15 cellular contexts compared by ENCODE assay signal in the genomic region with DNA sequence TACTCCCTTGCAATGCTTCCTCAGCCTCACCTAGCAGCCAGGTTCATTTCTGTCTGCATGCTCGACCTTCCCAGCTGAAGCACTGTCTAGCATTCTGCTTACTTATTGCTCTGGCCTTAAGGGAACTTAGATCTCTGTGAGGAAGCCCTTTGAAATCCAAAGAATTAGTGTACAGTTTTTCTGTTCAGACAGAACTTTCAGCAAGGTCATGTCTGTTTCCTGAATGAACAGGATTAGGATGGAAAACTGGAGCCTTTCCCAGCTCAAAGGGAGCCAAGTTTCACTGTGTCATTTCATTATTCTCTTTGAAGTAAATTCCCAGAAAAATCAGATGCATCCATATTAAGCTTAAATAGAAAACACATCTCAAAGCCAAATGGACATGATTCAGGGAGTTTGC.
DNase-seq lines count a peak whose midpoint lies in the region; ATAC-seq and TF ChIP-seq lines count a peak whose summit lies in the region.
"Had no signal": no experiment of that assay in that cellular context is flagged by ENCODE, and none has a peak within 500 bp of the region (broad histone marks: within the 10 kb centered on the region; RNA-seq: fewer than 3 reads in every experiment).

No MANE protein-coding gene starts in this region.

- TF ChIP-seq CTCF in GM23338 (conservative IDR thresholded peaks at IDR 0.05; ENCODE audit: low read depth in 2 of 2): no peak

- H3K9ac ChIP-seq in rectal smooth muscle tissue (ENCODE audit: low read length) (no peak overlapping the region), Karpas-422 (ENCODE audit: low read length) (no peak overlapping the region)

- H3K4me3 ChIP-seq in GM23338: no peak overlapping the region
- no peak overlapping the region for H3K4me3 ChIP-seq in rectal smooth muscle tissue (ENCODE audit: low read length)
- H3K4me3 ChIP-seq in Karpas-422 (ENCODE audit: low read length): no peak overlapping the region
- H3K4me3 ChIP-seq: stomach had no signal

- H3K4me1 ChIP-seq in GM23338 (ENCODE audit: insufficient read depth): peaks cover 4% of the 10 kb centered on the region; the same call in 1 of the 2 replicates
- H3K4me1 ChIP-seq in rectal smooth muscle tissue (ENCODE audit: control insufficient read depth, insufficient read depth, low read length): peaks cover 20% of the 10 kb centered on the region
- H3K4me1 ChIP-seq in Karpas-422 (ENCODE audit: low read length): no peaks in the 10 kb centered on the region

- H3K79me2 ChIP-seq in GM23338 (replicated peaks; ENCODE audit: insufficient read depth) (no peaks in the 10 kb centered on the region), Karpas-422 (ENCODE audit: low read length) (no peaks in the 10 kb centered on the region)

- no peak overlapping the region for H3K27ac ChIP-seq in GM23338 (ENCODE audit: low read depth)
- H3K27ac ChIP-seq in rectal smooth muscle tissue (ENCODE audit: low read depth, low read length): peak overlapping the region; percentile 29
- H3K27ac ChIP-seq in Karpas-422 (ENCODE audit: low read length): no peak overlapping the region
- H3K27ac ChIP-seq: C4-2B, stomach had no signal

- no peaks in the 10 kb centered on the region for H3K9me3 ChIP-seq in Karpas-422 (ENCODE audit: low read length)
- H3K9me3 ChIP-seq: stomach had no signal

- ATAC-seq in GM23338 (no peak), HG03457 (IDR thresholded peaks at IDR 0.05; ENCODE audit: unreplicated experiment) (no peak)
- ATAC-seq: activated T-cell treated with anti-CD3 and anti-CD28 coated beads, Interleukin-2, amount 50 U/mL, for 4 hours had no signal

- H3K27ac Mint-ChIP-seq in GM23338: no peak overlapping the region

- DNase-seq in GM23338 (ENCODE audit: low spot score): peak; percentile 10
- peak; percentile 26 for DNase-seq in cerebellum (ENCODE audit: low spot score)
- DNase-seq in iris pigment epithelial cell (ENCODE audit: low read depth): peak; percentile 70
- no peak for DNase-seq in NCI-H524 treated with DMSO at 0.1 percent for 48 hours (lab: John Stamatoyannopoulos, UW)
- DNase-seq in Karpas-422: no peak
- no peak for DNase-seq in NCI-H345 treated with DMSO at 0.1 percent for 48 hours (lab: John Stamatoyannopoulos, UW; ENCODE audit: unreplicated experiment)
- DNase-seq: activated T-cell treated with anti-CD3 and anti-CD28 coated beads, Interleukin-2, amount 50 U/mL, for 4 hours; NCI-H446 treated with DMSO at 0.1 percent for 48 hours; SHP77; stimulated activated CD4-positive, alpha-beta T cell treated with anti-CD3 and anti-CD28 coated beads, Interleukin-4, amount 100 ng/mL, for 24 hours; stomach had no signal

- H3K4me2 ChIP-seq in GM23338 (no peak overlapping the region), Karpas-422 (ENCODE audit: low read depth, low read length, poor library complexity, severe bottlenecking) (no peak overlapping the region)

- peaks cover 10% of the 10 kb centered on the region for H3K4me1 Mint-ChIP-seq in GM23338
- H3K4me1 Mint-ChIP-seq: central memory CD8-positive, alpha-beta T cell had no signal

- no peaks in the 10 kb centered on the region for H3K27me3 Mint-ChIP-seq in GM23338 (ENCODE audit: insufficient read depth, low read depth, poor library complexity)
- H3K27me3 Mint-ChIP-seq: central memory CD8-positive, alpha-beta T cell had no signal

- H3K36me3 Mint-ChIP-seq in GM23338 (ENCODE audit: low read depth): no peaks in the 10 kb centered on the region

- H3K4me3 Mint-ChIP-seq in GM23338: no peak overlapping the region
- H3K4me3 Mint-ChIP-seq: activated T-cell treated with anti-CD3 and anti-CD28 coated beads, Interleukin-2, amount 50 U/mL, for 4 hours; central memory CD8-positive, alpha-beta T cell had no signal

- H4K20me1 ChIP-seq in GM23338 (replicated peaks; ENCODE audit: insufficient read depth): no peaks in the 10 kb centered on the region
- no peaks in the 10 kb centered on the region for H4K20me1 ChIP-seq in Karpas-422 (ENCODE audit: insufficient read depth, low read depth, low read length)

- H3K9me2 ChIP-seq in GM23338 (ENCODE audit: insufficient read depth) (no peaks in the 10 kb centered on the region), Karpas-422 (replicated peaks; ENCODE audit: insufficient read depth, low read length) (no peaks in the 10 kb centered on the region)

- H3K9me3 Mint-ChIP-seq in GM23338: no peaks in the 10 kb centered on the region
- H3K9me3 Mint-ChIP-seq: activated T-cell treated with anti-CD3 and anti-CD28 coated beads, Interleukin-2, amount 50 U/mL, for 4 hours; central memory CD8-positive, alpha-beta T cell had no signal

- H3K36me3 ChIP-seq in GM23338 (ENCODE audit: insufficient read depth) (no peaks in the 10 kb centered on the region), rectal smooth muscle tissue (ENCODE audit: control insufficient read depth, insufficient read depth, low read length) (no peaks in the 10 kb centered on the region), Karpas-422 (ENCODE audit: insufficient read depth, low read length) (no peaks in the 10 kb centered on the region)
- H3K36me3 ChIP-seq: stomach had no signal

- H3K27me3 ChIP-seq in GM23338 (ENCODE audit: insufficient read depth) (no peaks in the 10 kb centered on the region), rectal smooth muscle tissue (ENCODE audit: control insufficient read depth, insufficient read depth, low read length) (no peaks in the 10 kb centered on the region), Karpas-422 (ENCODE audit: low read length) (no peaks in the 10 kb centered on the region)
- H3K27me3 ChIP-seq: stomach had no signal

- H2AFZ ChIP-seq in GM23338 (peak overlapping the region; percentile 61; the same call in 1 of the 2 replicates), Karpas-422 (ENCODE audit: low read length) (no peak overlapping the region)

- no peaks in the 10 kb centered on the region for H3F3A ChIP-seq in GM23338 (replicated peaks; ENCODE audit: low read depth)

TF ChIP-seq in GM23338, 12 proteins besides CTCF, POLR2A, EP300 and RAD21 (continues in another document):
- TF ChIP-seq NANOG (IDR thresholded peaks at IDR 0.05; ENCODE audit: borderline replicate concordance) (no peak), POLR2AphosphoS5 (IDR thresholded peaks at IDR 0.05; ENCODE audit: low read depth) (no peak), ZNF114 (CRISPR knock-in tag; IDR thresholded peaks at IDR 0.05) (no peak), STAT1 (IDR thresholded peaks at IDR 0.05; ENCODE audit: unreplicated experiment) (no peak), EZH2 (IDR thresholded peaks at IDR 0.05; ENCODE audit: low read depth, unreplicated experiment) (no peak)
- TF ChIP-seq, protein P1, sequence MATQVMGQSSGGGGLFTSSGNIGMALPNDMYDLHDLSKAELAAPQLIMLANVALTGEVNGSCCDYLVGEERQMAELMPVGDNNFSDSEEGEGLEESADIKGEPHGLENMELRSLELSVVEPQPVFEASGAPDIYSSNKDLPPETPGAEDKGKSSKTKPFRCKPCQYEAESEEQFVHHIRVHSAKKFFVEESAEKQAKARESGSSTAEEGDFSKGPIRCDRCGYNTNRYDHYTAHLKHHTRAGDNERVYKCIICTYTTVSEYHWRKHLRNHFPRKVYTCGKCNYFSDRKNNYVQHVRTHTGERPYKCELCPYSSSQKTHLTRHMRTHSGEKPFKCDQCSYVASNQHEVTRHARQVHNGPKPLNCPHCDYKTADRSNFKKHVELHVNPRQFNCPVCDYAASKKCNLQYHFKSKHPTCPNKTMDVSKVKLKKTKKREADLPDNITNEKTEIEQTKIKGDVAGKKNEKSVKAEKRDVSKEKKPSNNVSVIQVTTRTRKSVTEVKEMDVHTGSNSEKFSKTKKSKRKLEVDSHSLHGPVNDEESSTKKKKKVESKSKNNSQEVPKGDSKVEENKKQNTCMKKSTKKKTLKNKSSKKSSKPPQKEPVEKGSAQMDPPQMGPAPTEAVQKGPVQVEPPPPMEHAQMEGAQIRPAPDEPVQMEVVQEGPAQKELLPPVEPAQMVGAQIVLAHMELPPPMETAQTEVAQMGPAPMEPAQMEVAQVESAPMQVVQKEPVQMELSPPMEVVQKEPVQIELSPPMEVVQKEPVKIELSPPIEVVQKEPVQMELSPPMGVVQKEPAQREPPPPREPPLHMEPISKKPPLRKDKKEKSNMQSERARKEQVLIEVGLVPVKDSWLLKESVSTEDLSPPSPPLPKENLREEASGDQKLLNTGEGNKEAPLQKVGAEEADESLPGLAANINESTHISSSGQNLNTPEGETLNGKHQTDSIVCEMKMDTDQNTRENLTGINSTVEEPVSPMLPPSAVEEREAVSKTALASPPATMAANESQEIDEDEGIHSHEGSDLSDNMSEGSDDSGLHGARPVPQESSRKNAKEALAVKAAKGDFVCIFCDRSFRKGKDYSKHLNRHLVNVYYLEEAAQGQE (IDR thresholded peaks at IDR 0.05; ENCODE audit: unreplicated experiment): no peak

Comparison
In these comparisons a context has a peak if more than half of its experiments do, and no peak if none do; other contexts are left out.
1. DNase-seq: peak in GM23338 (single experiment), cerebellum (single experiment) and iris pigment epithelial cell (single experiment); none in NCI-H524 treated with DMSO at 0.1 percent for 48 hours (single experiment), Karpas-422 (single experiment) and NCI-H345 treated with DMSO at 0.1 percent for 48 hours (single experiment).